12 cellular contexts compared by ENCODE assay signal in genomic region chr7:55845164-55845563, GRCh38. TPM values are rescaled to one million over a fixed set of nuclear protein-coding genes. Genes with fewer than 3 reads are reported as not detected.
"Had no signal": no experiment of that assay in that cellular context is flagged by ENCODE, and none has a peak within 500 bp of the region (broad histone marks: within the 10 kb centered on the region; RNA-seq: fewer than 3 reads in every experiment).

No MANE protein-coding gene starts in this region.

RNA-seq across cellular contexts. Expression of gene SEPTIN14, which starts 17.4 kb away (rescaled TPM):
- total RNA-seq: OCI-LY7, PC-3, PC-9, Peyer's patch, Right ventricle myocardium inferior, Right ventricle myocardium superior, RPMI7951, SJCRH30, SJSA1, SK-MEL-5, T-cell had no signal
- polyA plus RNA-seq: SK-N-SH had no signal
